In genomic region chr9:96618209-96619108, GRCh38 we compare ENCODE assay signal across 8 cellular contexts. TPM values are rescaled to one million over a fixed set of nuclear protein-coding genes. Genes with fewer than 3 reads are reported as not detected.
DNase-seq lines count a peak whose midpoint lies in the region; ATAC-seq and TF ChIP-seq lines count a peak whose summit lies in the region.

No MANE protein-coding gene starts in this region.

- peak; percentile 28 for DNase-seq in NCI-H2227 (lab: John Stamatoyannopoulos, UW; ENCODE audit: unreplicated experiment)
- DNase-seq in NCI-H2227 treated with DMSO at 0.1 percent for 48 hours (lab: John Stamatoyannopoulos, UW), result no peak
- DNase-seq in dedifferentiated amniotic fluid mesenchymal stem cell (ENCODE audit: extremely low spot score), result peak; percentile 33
- DNase-seq in left colon, result peak; percentile 39 to 45
- peak; percentile 18 for DNase-seq in stimulated activated CD4-positive, alpha-beta T cell treated with anti-CD3 and anti-CD28 coated beads, Interleukin-12 subunit alpha, Interleukin-12 subunit beta, amount 100 ng/mL, for 4 hours

- intact Hi-C loops in left colon (cut with DNase I, micrococcal nuclease), result loop anchor here in 1 of 2 donors (10.0 kb wide), 1 partner anchor 54 kb away; no protein-coding TSS in a partner anchor

- no peak for TF ChIP-seq CTCF in VCaP (conservative IDR thresholded peaks at IDR 0.05)

- H3K27ac ChIP-seq in VCaP, result peak overlapping the region; percentile 15; the same call in 1 of the 2 replicates

- peak; percentile 48 for ATAC-seq in left colon
- ATAC-seq in GM19324 (IDR thresholded peaks at IDR 0.05; ENCODE audit: low FRiP score, unreplicated experiment), result no peak
- ATAC-seq in HG02678 (IDR thresholded peaks at IDR 0.05; ENCODE audit: unreplicated experiment), result no peak

RNA-seq across cellular contexts. Expression of gene CDC14B, which starts 1.2 kb away (rescaled TPM):
- total RNA-seq in left colon, result 10 to 100 TPM; 16.5 to 20.8 TPM

RNA-seq across cellular contexts. Expression of gene PRXL2C, which starts 36.7 kb away (rescaled TPM):
- 1 to 10 TPM; 2.4 to 6.0 TPM for total RNA-seq in left colon
